ENCODE assay signal across 8 cellular contexts in genomic region chr1:156571959-156572662, GRCh38. TPM values are rescaled to one million over a fixed set of nuclear protein-coding genes. Genes with fewer than 3 reads are reported as not detected.
DNase-seq lines count a peak whose midpoint lies in the region; ATAC-seq and TF ChIP-seq lines count a peak whose summit lies in the region.

A gene with protein sequence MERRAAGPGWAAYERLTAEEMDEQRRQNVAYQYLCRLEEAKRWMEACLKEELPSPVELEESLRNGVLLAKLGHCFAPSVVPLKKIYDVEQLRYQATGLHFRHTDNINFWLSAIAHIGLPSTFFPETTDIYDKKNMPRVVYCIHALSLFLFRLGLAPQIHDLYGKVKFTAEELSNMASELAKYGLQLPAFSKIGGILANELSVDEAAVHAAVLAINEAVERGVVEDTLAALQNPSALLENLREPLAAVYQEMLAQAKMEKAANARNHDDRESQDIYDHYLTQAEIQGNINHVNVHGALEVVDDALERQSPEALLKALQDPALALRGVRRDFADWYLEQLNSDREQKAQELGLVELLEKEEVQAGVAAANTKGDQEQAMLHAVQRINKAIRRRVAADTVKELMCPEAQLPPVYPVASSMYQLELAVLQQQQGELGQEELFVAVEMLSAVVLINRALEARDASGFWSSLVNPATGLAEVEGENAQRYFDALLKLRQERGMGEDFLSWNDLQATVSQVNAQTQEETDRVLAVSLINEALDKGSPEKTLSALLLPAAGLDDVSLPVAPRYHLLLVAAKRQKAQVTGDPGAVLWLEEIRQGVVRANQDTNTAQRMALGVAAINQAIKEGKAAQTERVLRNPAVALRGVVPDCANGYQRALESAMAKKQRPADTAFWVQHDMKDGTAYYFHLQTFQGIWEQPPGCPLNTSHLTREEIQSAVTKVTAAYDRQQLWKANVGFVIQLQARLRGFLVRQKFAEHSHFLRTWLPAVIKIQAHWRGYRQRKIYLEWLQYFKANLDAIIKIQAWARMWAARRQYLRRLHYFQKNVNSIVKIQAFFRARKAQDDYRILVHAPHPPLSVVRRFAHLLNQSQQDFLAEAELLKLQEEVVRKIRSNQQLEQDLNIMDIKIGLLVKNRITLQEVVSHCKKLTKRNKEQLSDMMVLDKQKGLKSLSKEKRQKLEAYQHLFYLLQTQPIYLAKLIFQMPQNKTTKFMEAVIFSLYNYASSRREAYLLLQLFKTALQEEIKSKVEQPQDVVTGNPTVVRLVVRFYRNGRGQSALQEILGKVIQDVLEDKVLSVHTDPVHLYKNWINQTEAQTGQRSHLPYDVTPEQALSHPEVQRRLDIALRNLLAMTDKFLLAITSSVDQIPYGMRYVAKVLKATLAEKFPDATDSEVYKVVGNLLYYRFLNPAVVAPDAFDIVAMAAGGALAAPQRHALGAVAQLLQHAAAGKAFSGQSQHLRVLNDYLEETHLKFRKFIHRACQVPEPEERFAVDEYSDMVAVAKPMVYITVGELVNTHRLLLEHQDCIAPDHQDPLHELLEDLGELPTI (N-terminal part only) (minus strand): TSS chr1:156572565. CDS start chr1:156572529, 36 bp downstream.

- ATAC-seq in GM19468 (IDR thresholded peaks at IDR 0.05; ENCODE audit: extremely low read depth, unreplicated experiment) (peak; percentile 51), esophagus mucosa (peak; percentile 90)

- H3K27me3 ChIP-seq in mucosa of stomach (ENCODE audit: control insufficient read depth, insufficient read depth, low read length), result no peaks in the 10 kb centered on the region

- peaks cover 32% of the 10 kb centered on the region for H3K4me1 ChIP-seq in mucosa of stomach (ENCODE audit: control insufficient read depth, insufficient read depth, low read length)

- no peak for TF ChIP-seq RAD21 in Ishikawa (IDR thresholded peaks at IDR 0.05; ENCODE audit: low read depth)

- no peaks in the 10 kb centered on the region for H3K9me3 ChIP-seq in mucosa of stomach (ENCODE audit: control insufficient read depth, low read length)

- TF ChIP-seq EP300 in Ishikawa (IDR thresholded peaks at IDR 0.05; ENCODE audit: borderline replicate concordance), result no peak

- H3K4me3 ChIP-seq in mucosa of stomach (ENCODE audit: low read length), result peak within 1 kb of the TSS; percentile 2

- peak within 1 kb of the TSS; percentile 42 for H3K9ac ChIP-seq in mucosa of stomach (ENCODE audit: low read length)

- no peaks in the 10 kb centered on the region for H3K36me3 ChIP-seq in mucosa of stomach (ENCODE audit: control insufficient read depth, insufficient read depth, low read length)

- DNase-seq in Ammon's horn (ENCODE audit: low spot score), result peak; percentile 85
- peak; percentile 72 for DNase-seq in activated T-cell treated with anti-CD3 and anti-CD28 coated beads, Interleukin-2, amount 50 U/mL, for 1 hour
- peak; percentile 53 for DNase-seq in stimulated activated CD8-positive, alpha-beta memory T cell treated with anti-CD3 and anti-CD28 coated beads, Interleukin-4, amount 100 ng/mL, for 24 hours (ENCODE audit: low read depth)

TF ChIP-seq in Ishikawa, 13 proteins besides CTCF, POLR2A, EP300 and RAD21 (continues in another document):
- TF ChIP-seq, protein P1, sequence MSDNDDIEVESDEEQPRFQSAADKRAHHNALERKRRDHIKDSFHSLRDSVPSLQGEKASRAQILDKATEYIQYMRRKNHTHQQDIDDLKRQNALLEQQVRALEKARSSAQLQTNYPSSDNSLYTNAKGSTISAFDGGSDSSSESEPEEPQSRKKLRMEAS (IDR thresholded peaks at IDR 0.05), result peak; percentile 81
- TF ChIP-seq ZBTB7A (IDR thresholded peaks at IDR 0.05; ENCODE audit: low read depth) (0 out of 2 replicates have a peak, but pooled peaks have one; percentile 45), CREB1 (IDR thresholded peaks at IDR 0.05; ENCODE audit: low read depth) (peak; percentile 58), TEAD4 (IDR thresholded peaks at IDR 0.05) (no peak), FOXM1 (IDR thresholded peaks at IDR 0.05; ENCODE audit: borderline replicate concordance, low read depth) (no peak), YY1 (IDR thresholded peaks at IDR 0.05; ENCODE audit: low read depth) (peak; percentile 57; the same call in 1 of the 2 replicates), USF1 (IDR thresholded peaks at IDR 0.05) (no peak), TAF1 (IDR thresholded peaks at IDR 0.05; ENCODE audit: low read depth) (peak; percentile 50; the same call in 1 of the 2 replicates), NFIC (IDR thresholded peaks at IDR 0.05) (no peak)
- TF ChIP-seq, protein P2, sequence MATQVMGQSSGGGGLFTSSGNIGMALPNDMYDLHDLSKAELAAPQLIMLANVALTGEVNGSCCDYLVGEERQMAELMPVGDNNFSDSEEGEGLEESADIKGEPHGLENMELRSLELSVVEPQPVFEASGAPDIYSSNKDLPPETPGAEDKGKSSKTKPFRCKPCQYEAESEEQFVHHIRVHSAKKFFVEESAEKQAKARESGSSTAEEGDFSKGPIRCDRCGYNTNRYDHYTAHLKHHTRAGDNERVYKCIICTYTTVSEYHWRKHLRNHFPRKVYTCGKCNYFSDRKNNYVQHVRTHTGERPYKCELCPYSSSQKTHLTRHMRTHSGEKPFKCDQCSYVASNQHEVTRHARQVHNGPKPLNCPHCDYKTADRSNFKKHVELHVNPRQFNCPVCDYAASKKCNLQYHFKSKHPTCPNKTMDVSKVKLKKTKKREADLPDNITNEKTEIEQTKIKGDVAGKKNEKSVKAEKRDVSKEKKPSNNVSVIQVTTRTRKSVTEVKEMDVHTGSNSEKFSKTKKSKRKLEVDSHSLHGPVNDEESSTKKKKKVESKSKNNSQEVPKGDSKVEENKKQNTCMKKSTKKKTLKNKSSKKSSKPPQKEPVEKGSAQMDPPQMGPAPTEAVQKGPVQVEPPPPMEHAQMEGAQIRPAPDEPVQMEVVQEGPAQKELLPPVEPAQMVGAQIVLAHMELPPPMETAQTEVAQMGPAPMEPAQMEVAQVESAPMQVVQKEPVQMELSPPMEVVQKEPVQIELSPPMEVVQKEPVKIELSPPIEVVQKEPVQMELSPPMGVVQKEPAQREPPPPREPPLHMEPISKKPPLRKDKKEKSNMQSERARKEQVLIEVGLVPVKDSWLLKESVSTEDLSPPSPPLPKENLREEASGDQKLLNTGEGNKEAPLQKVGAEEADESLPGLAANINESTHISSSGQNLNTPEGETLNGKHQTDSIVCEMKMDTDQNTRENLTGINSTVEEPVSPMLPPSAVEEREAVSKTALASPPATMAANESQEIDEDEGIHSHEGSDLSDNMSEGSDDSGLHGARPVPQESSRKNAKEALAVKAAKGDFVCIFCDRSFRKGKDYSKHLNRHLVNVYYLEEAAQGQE (IDR thresholded peaks at IDR 0.05; ENCODE audit: low read depth), result no peak

TF ChIP-seq in PFSK-1, 5 proteins besides CTCF, POLR2A, EP300 and RAD21:
- TF ChIP-seq FOXP2 (optimal IDR thresholded peaks at IDR 0.05; ENCODE audit: borderline replicate concordance, extremely low read depth, extremely low read length, insufficient read depth) (no peak), TAF1 (IDR thresholded peaks at IDR 0.05; ENCODE audit: borderline replicate concordance, insufficient read depth, low read length) (no peak), SIN3A (IDR thresholded peaks at IDR 0.05; ENCODE audit: borderline replicate concordance, insufficient read depth, low read length) (peak; percentile 99)
- TF ChIP-seq, protein P2 (IDR thresholded peaks at IDR 0.05; ENCODE audit: insufficient read depth in 1 of 2, low read depth in 2 of 2, low read length in 2 of 2), result no peak

RNA-seq across cellular contexts. Expression of the gene that starts here (rescaled TPM):
- polyA plus RNA-seq in PFSK-1 (2012; ENCODE audit: insufficient read length, low read depth), result 13.9 TPM
- total RNA-seq in esophagus mucosa, result 11.8 TPM

Comparison
In these comparisons a context has a peak if more than half of its experiments do, and no peak if none do; other contexts are left out.
1. Peak in every context shown above with its lines: DNase-seq, ATAC-seq and H3K4me3 ChIP-seq.